Comparison of ENCODE assay signal across 8 cellular contexts in genomic region chr10:14397069-14397468, GRCh38.
DNase-seq lines count a peak whose midpoint lies in the region; ATAC-seq and TF ChIP-seq lines count a peak whose summit lies in the region.

No MANE protein-coding gene starts in this region.

- POLR2A ChIA-PET in naive thymus-derived CD8-positive, alpha-beta T cell (lab: Charles Lee), result interaction anchor here (0.6 kb wide), 1 partner anchor 167 kb away, joined by 5 read pairs; no protein-coding TSS in a partner anchor

- peak overlapping the region; percentile 47 for H3K4me2 ChIP-seq in GM23248 (ENCODE audit: unreplicated experiment)

- intact Hi-C loops in heart right ventricle (cut with DNase I), result loop anchor here in 1 of 10 donors (1.0 kb wide), 1 partner anchor 53 kb away; no protein-coding TSS in a partner anchor
- intact Hi-C loops in psoas muscle (cut with DNase I), result no loop called here
- intact Hi-C loops in activated naive CD4-positive, alpha-beta T cell treated with anti-CD3 and anti-CD28 coated beads for 36 hours (cut with micrococcal nuclease), result no loop called here

- H3F3A ChIP-seq in GM23248 (ENCODE audit: insufficient read depth), result peaks cover 7% of the 10 kb centered on the region

- ATAC-seq in heart right ventricle (peak; percentile 94 to 100 (median 97)), psoas muscle (peak; percentile 53 to 86 (median 70)), GM18858 (IDR thresholded peaks at IDR 0.05; ENCODE audit: unreplicated experiment) (no peak)
- ATAC-seq in naive thymus-derived CD8-positive, alpha-beta T cell, result no peak

- no peak overlapping the region for H3K4me3 Mint-ChIP-seq in naive thymus-derived CD8-positive, alpha-beta T cell
- no peak overlapping the region for H3K4me3 Mint-ChIP-seq in activated naive CD4-positive, alpha-beta T cell treated with anti-CD3 and anti-CD28 coated beads for 36 hours

- H3K79me2 ChIP-seq in GM23248 (ENCODE audit: insufficient read depth), result no peaks in the 10 kb centered on the region

- no peak overlapping the region for H2AFZ ChIP-seq in GM23248

- in situ Hi-C loops in GM23248 (cut with MboI), result no loop called here

- H3K27me3 Mint-ChIP-seq in naive thymus-derived CD8-positive, alpha-beta T cell, result peaks cover 7 to 37% (median 19%) of the 10 kb centered on the region in 5 donors
- H3K27me3 Mint-ChIP-seq in activated naive CD4-positive, alpha-beta T cell treated with anti-CD3 and anti-CD28 coated beads for 36 hours (ENCODE audit: low read depth), result peaks cover 13% of the 10 kb centered on the region

- H3K9me3 Mint-ChIP-seq in naive thymus-derived CD8-positive, alpha-beta T cell, result peaks cover 0 to 18% (median 5%) of the 10 kb centered on the region in 9 donors
- H3K9me3 Mint-ChIP-seq in activated naive CD4-positive, alpha-beta T cell treated with anti-CD3 and anti-CD28 coated beads for 36 hours, result peaks cover 15% of the 10 kb centered on the region

- no peaks in the 10 kb centered on the region for H3K9me3 ChIP-seq in GM23248 (ENCODE audit: low read depth)
- H3K9me3 ChIP-seq in adipocyte (ENCODE audit: control insufficient read depth, low read length), result peaks cover 25% of the 10 kb centered on the region
- H3K9me3 ChIP-seq in heart right ventricle, result peaks cover 0 to 19% (median 0%) of the 10 kb centered on the region in 11 donors
- H3K9me3 ChIP-seq in psoas muscle, result no peaks in the 10 kb centered on the region

- DNase-seq in GM23248 (peak; percentile 93), adipocyte (ENCODE audit: low read depth) (peak; percentile 98), heart right ventricle (peak; percentile 77 to 79), psoas muscle (peak; percentile 75 to 85), NCI-H1092 (lab: John Stamatoyannopoulos, UW) (no peak)
- DNase-seq in naive thymus-derived CD8-positive, alpha-beta T cell, result no peak
- no peak for DNase-seq in activated naive CD4-positive, alpha-beta T cell treated with anti-CD3 and anti-CD28 coated beads for 36 hours

- H3K36me3 Mint-ChIP-seq in naive thymus-derived CD8-positive, alpha-beta T cell, result peaks cover 0 to 13% (median 0%) of the 10 kb centered on the region in 3 donors
- H3K36me3 Mint-ChIP-seq in activated naive CD4-positive, alpha-beta T cell treated with anti-CD3 and anti-CD28 coated beads for 36 hours (ENCODE audit: low read depth), result peaks cover 3% of the 10 kb centered on the region

- peaks cover 16% of the 10 kb centered on the region for H3K4me1 ChIP-seq in GM23248 (ENCODE audit: insufficient read depth)
- peaks cover 5% of the 10 kb centered on the region for H3K4me1 ChIP-seq in adipocyte (ENCODE audit: control insufficient read depth, insufficient read depth, low read length)
- H3K4me1 ChIP-seq in heart right ventricle, result peaks cover 0 to 14% (median 3%) of the 10 kb centered on the region in 9 donors
- H3K4me1 ChIP-seq in psoas muscle, result no peaks in the 10 kb centered on the region

- H3K4me3 ChIP-seq in GM23248 (peak overlapping the region; percentile 6; the same call in 1 of the 2 replicates), adipocyte (ENCODE audit: low read length) (no peak overlapping the region), heart right ventricle (no peak overlapping the region), psoas muscle (no peak overlapping the region)

- H3K27ac ChIP-seq in GM23248 (peak overlapping the region; percentile 66), heart right ventricle (peak overlapping the region in 6 of 10 donors; percentile 30 to 66 (median 44)), psoas muscle (no peak overlapping the region)

- H3K4me1 Mint-ChIP-seq in naive thymus-derived CD8-positive, alpha-beta T cell, result no peaks in the 10 kb centered on the region
- peaks cover 3% of the 10 kb centered on the region for H3K4me1 Mint-ChIP-seq in activated naive CD4-positive, alpha-beta T cell treated with anti-CD3 and anti-CD28 coated beads for 36 hours (ENCODE audit: low read depth)

- CTCF ChIA-PET in activated naive CD4-positive, alpha-beta T cell treated with anti-CD3 and anti-CD28 coated beads for 36 hours (lab: Charles Lee), result no interaction called here

- no peak for TF ChIP-seq CTCF in heart right ventricle (IDR thresholded peaks at IDR 0.05)
- no peak for TF ChIP-seq CTCF in psoas muscle (IDR thresholded peaks at IDR 0.05)

- 0 to 1% methylated on average over 9 of the region's 9 CpGs for WGBS in GM23248 (ENCODE audit: low coverage in 1 of 2, low lambda C conversion rate in 2 of 2, missing lambda C conversion rate in 2 of 2), 2 experiments
- WGBS in heart right ventricle, 2 donors, result 49 to 54% methylated on average over 9 of the region's 9 CpGs
- WGBS in psoas muscle, 3 donors, result 16 to 24% (median 22%) methylated on average over 9 of the region's 9 CpGs

- H3K36me3 ChIP-seq in GM23248 (ENCODE audit: low read depth) (no peaks in the 10 kb centered on the region), adipocyte (ENCODE audit: control insufficient read depth, insufficient read depth, low read length, severe bottlenecking) (no peaks in the 10 kb centered on the region), heart right ventricle (no peaks in the 10 kb centered on the region), psoas muscle (ENCODE audit: insufficient read depth in 1 of 2, low read depth in 1 of 2) (no peaks in the 10 kb centered on the region)

- H3K27ac Mint-ChIP-seq in naive thymus-derived CD8-positive, alpha-beta T cell, result no peak overlapping the region
- no peak overlapping the region for H3K27ac Mint-ChIP-seq in activated naive CD4-positive, alpha-beta T cell treated with anti-CD3 and anti-CD28 coated beads for 36 hours

- H4K20me1 ChIP-seq in GM23248 (ENCODE audit: insufficient read depth), result no peaks in the 10 kb centered on the region

- no peaks in the 10 kb centered on the region for H3K9me2 ChIP-seq in GM23248 (ENCODE audit: insufficient read depth)

- H3K27me3 ChIP-seq in GM23248 (replicated peaks; ENCODE audit: insufficient read depth) (peaks cover 69% of the 10 kb centered on the region), adipocyte (replicated peaks; ENCODE audit: control insufficient read depth, insufficient read depth, low read length) (peaks cover 67% of the 10 kb centered on the region), heart right ventricle (peaks cover 0 to 3% (median 0%) of the 10 kb centered on the region in 7 donors), psoas muscle (ENCODE audit: insufficient read depth in 3 of 3, low read length in 2 of 3) (no peaks in the 10 kb centered on the region)

- H3K9ac ChIP-seq in GM23248 (peak overlapping the region; percentile 22; the same call in 1 of the 2 replicates), adipocyte (ENCODE audit: low read length) (no peak overlapping the region)

Comparison
In these comparisons a context has a peak if more than half of its experiments do, and no peak if none do; other contexts are left out.
1. DNase-seq: peak in GM23248 (single experiment), adipocyte (single experiment), heart right ventricle (2 of 2) and psoas muscle (2 of 2); none in naive thymus-derived CD8-positive, alpha-beta T cell (0 of 10), activated naive CD4-positive, alpha-beta T cell treated with anti-CD3 and anti-CD28 coated beads for 36 hours (single experiment) and NCI-H1092 (single experiment).
2. ATAC-seq: peak in heart right ventricle (8 of 8) and psoas muscle (4 of 4); none in GM18858 (single experiment) and naive thymus-derived CD8-positive, alpha-beta T cell (0 of 2).